1 cellular context compared by ENCODE assay signal in genomic region chr1:206634365-206635079, GRCh38.
A peak's percentile ranks its signal among the peaks of the same experiment; 100 is the strongest.
TF ChIP-seq lines count a peak whose summit lies in the region.

No MANE protein-coding gene starts in this region.

TF ChIP-seq in HEK293, 187 proteins besides CTCF, POLR2A, EP300 and RAD21 (continued from another document):
- TF ChIP-seq ZNF513 (tag by site-specific recombination; IDR thresholded peaks at IDR 0.05), result no peak
- no peak for TF ChIP-seq PRDM2 (tag by site-specific recombination; IDR thresholded peaks at IDR 0.05; ENCODE audit: borderline replicate concordance)
- no peak for TF ChIP-seq ZNF843 (tag by site-specific recombination; IDR thresholded peaks at IDR 0.05)
- no peak for TF ChIP-seq ZNF785 (tag by site-specific recombination; IDR thresholded peaks at IDR 0.05)
- no peak for TF ChIP-seq ZNF514 (tag by site-specific recombination; IDR thresholded peaks at IDR 0.05)
- 0 out of 2 replicates have a peak, but pooled peaks have one; percentile 2 for TF ChIP-seq ZNF76 (tag by site-specific recombination; IDR thresholded peaks at IDR 0.05; ENCODE audit: borderline replicate concordance, low read depth)
